ENCODE assay signal across 1 cellular context in the genomic region with DNA sequence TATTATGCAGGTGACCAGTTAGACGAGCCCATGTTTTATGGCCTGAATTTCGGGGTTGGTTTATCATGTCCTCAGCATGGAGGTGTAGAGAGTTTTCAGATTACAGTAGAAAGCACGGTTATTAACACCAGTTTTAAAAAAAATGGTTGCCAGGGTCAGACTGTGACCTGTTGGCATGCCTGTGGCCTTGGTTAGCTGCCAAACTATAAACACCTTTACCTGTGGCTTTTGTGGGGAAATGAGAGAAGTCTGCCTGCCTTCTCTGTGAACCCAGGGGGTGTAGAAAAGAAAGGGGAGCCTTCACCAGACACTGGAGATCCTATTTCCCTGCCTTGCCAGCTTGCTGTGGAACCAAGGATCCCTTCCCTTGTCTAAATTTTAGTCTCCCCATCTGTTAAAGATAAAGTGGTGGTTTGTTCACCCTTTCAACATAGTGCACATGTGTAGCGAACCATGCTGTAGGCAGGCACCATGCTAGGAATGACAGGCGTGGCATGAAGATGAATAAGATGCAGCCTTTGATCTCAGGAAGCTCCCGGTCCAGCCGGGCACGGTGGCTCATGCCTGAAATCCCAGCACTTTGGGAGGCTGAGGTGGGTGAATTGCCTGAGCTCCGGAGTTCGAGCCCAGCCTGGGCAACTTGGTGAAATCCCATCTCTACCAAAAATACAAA.
TF ChIP-seq lines count a peak whose summit lies in the region.

No MANE protein-coding gene starts in this region.

TF ChIP-seq in IMR-90, 13 proteins besides CTCF, POLR2A, EP300 and RAD21 (continued from another document):
- TF ChIP-seq, protein P1, sequence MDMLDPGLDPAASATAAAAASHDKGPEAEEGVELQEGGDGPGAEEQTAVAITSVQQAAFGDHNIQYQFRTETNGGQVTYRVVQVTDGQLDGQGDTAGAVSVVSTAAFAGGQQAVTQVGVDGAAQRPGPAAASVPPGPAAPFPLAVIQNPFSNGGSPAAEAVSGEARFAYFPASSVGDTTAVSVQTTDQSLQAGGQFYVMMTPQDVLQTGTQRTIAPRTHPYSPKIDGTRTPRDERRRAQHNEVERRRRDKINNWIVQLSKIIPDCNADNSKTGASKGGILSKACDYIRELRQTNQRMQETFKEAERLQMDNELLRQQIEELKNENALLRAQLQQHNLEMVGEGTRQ (IDR thresholded peaks at IDR 0.05; ENCODE audit: low read depth, low read length): no peak
- TF ChIP-seq BHLHE40 (IDR thresholded peaks at IDR 0.05; ENCODE audit: low read depth, low read length) (no peak), MAZ (IDR thresholded peaks at IDR 0.05; ENCODE audit: borderline replicate concordance, low read depth, low read length) (no peak), SMC3 (IDR thresholded peaks at IDR 0.05; ENCODE audit: low read depth, low read length) (no peak), RFX5 (IDR thresholded peaks at IDR 0.05; ENCODE audit: low read depth, low read length) (no peak), CEBPB (IDR thresholded peaks at IDR 0.05; ENCODE audit: low read depth, low read length) (no peak), MAFK (IDR thresholded peaks at IDR 0.05; ENCODE audit: low read depth, low read length) (no peak)
